In genomic region chr5:77631166-77631582, GRCh38 we compare ENCODE assay signal across 8 cellular contexts. TPM values are rescaled to one million over a fixed set of nuclear protein-coding genes. Genes with fewer than 3 reads are reported as not detected.
DNase-seq lines count a peak whose midpoint lies in the region; ATAC-seq and TF ChIP-seq lines count a peak whose summit lies in the region.

No MANE protein-coding gene starts in this region.

- H3K27ac ChIP-seq in coronary artery: no peak overlapping the region
- no peak overlapping the region for H3K27ac ChIP-seq in vagina

- peak overlapping the region; percentile 65 for H3K4me3 ChIP-seq in coronary artery
- peak overlapping the region; percentile 37 to 46 for H3K4me3 ChIP-seq in vagina
- H3K4me3 ChIP-seq in mucosa of descending colon: no peak overlapping the region

- no peak for TF ChIP-seq CTCF in coronary artery (IDR thresholded peaks at IDR 0.05)
- no peak for TF ChIP-seq CTCF in vagina (IDR thresholded peaks at IDR 0.05)
- no peak for TF ChIP-seq CTCF in mucosa of descending colon (IDR thresholded peaks at IDR 0.05)

- intact Hi-C loops in vagina (cut with DNase I): no loop called here
- intact Hi-C loops in mucosa of descending colon (cut with DNase I, micrococcal nuclease): no loop called here

- peaks cover 26% of the 10 kb centered on the region for H3K4me1 Mint-ChIP-seq in stimulated activated naive CD8-positive, alpha-beta T cell treated with anti-CD3 and anti-CD28 coated beads, Interleukin-15, Interleukin-2, amounts not matched to agents 100 ng/mL and 50 ng/mL, for 24 hours (ENCODE audit: low read depth)

- peaks cover 13% of the 10 kb centered on the region for H3K9me3 Mint-ChIP-seq in stimulated activated naive CD8-positive, alpha-beta T cell treated with anti-CD3 and anti-CD28 coated beads, Interleukin-15, Interleukin-2, amounts not matched to agents 100 ng/mL and 50 ng/mL, for 24 hours

- peaks cover 77% of the 10 kb centered on the region for H3K27me3 Mint-ChIP-seq in stimulated activated naive CD8-positive, alpha-beta T cell treated with anti-CD3 and anti-CD28 coated beads, Interleukin-15, Interleukin-2, amounts not matched to agents 100 ng/mL and 50 ng/mL, for 24 hours

- peaks cover 21% of the 10 kb centered on the region for H3K27me3 ChIP-seq in vagina

- no peak for TF ChIP-seq POLR2A in vagina (IDR thresholded peaks at IDR 0.05)

- H3K9me3 ChIP-seq in vagina: no peaks in the 10 kb centered on the region
- H3K9me3 ChIP-seq in mucosa of descending colon: no peaks in the 10 kb centered on the region

- H3K36me3 Mint-ChIP-seq in stimulated activated naive CD8-positive, alpha-beta T cell treated with anti-CD3 and anti-CD28 coated beads, Interleukin-15, Interleukin-2, amounts not matched to agents 100 ng/mL and 50 ng/mL, for 24 hours (ENCODE audit: low read depth): peaks cover 8% of the 10 kb centered on the region

- peak overlapping the region; percentile 71 for H3K4me3 Mint-ChIP-seq in stimulated activated naive CD8-positive, alpha-beta T cell treated with anti-CD3 and anti-CD28 coated beads, Interleukin-15, Interleukin-2, amounts not matched to agents 100 ng/mL and 50 ng/mL, for 24 hours

- peaks cover 23% of the 10 kb centered on the region for H3K4me1 ChIP-seq in vagina
- peaks cover 14% of the 10 kb centered on the region for H3K4me1 ChIP-seq in mucosa of descending colon (ENCODE audit: low read depth)

- no peaks in the 10 kb centered on the region for H3K36me3 ChIP-seq in vagina
- H3K36me3 ChIP-seq in mucosa of descending colon (ENCODE audit: low read depth): no peaks in the 10 kb centered on the region

- H3K27ac Mint-ChIP-seq in stimulated activated naive CD8-positive, alpha-beta T cell treated with anti-CD3 and anti-CD28 coated beads, Interleukin-15, Interleukin-2, amounts not matched to agents 100 ng/mL and 50 ng/mL, for 24 hours: peak overlapping the region; percentile 48

- ATAC-seq in stimulated activated naive CD8-positive, alpha-beta T cell treated with anti-CD3 and anti-CD28 coated beads, Interleukin-15, Interleukin-2, amounts not matched to agents 100 U/mL and 50 U/mL, for 24 hours: no peak
- ATAC-seq in HG03342 (IDR thresholded peaks at IDR 0.05; ENCODE audit: unreplicated experiment) (peak; percentile 43), mucosa of descending colon (no peak)

- DNase-seq in stimulated activated naive CD8-positive, alpha-beta T cell treated with anti-CD3 and anti-CD28 coated beads, Interleukin-15, Interleukin-2, amounts not matched to agents 100 U/mL and 50 U/mL, for 24 hours: no peak
- DNase-seq in coronary artery (ENCODE audit: low spot score): no peak
- DNase-seq in vagina (ENCODE audit: extremely low spot score in 2 of 2): no peak
- no peak for DNase-seq in mucosa of descending colon
- no peak for DNase-seq in effector CD8-positive, alpha-beta T cell (lab: John Stamatoyannopoulos, UW)
- no peak for DNase-seq in middle frontal gyrus (ENCODE audit: extremely low spot score, low spot score)

RNA-seq across cellular contexts. Expression of gene OTP, which starts 7.3 kb away (rescaled TPM):
- total RNA-seq in vagina: not detected
- total RNA-seq in mucosa of descending colon: not detected
